ENCODE assay signal across 8 cellular contexts in the genomic region with DNA sequence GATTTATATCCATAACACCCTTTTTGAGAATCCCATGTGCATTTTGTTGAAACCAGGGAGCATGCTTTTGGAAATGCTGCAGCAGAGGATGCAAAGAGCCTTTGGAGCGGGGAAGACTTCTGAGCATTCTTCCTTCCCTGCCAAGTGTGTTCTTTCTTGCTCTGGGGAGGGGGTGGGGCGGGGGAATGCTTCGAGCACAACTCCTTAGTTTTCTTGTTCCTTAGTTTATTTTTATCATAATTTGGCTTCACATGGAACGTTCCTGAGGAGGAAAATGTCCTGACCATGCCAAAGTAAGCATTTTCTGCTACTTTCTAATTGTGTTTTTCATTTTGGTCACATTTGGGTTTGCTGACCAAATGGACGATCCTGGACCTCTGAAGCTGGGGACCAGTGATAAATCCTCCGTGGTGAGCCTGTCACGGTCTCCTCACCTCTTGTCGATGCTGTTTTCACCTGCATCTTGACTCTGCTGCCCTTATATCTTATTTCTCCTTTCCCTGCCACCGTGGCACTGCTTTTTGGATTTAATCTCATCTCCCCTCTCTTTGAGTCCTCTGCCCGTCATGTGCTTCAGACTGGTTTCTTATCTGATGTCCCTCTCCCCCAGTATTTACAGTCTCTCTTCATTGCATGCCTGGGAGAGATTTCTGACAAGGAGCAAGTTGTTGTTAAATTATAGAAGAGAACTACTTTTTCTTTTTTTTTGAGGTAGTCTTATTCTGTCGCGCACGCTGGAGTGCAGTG. TPM values are rescaled to one million over a fixed set of nuclear protein-coding genes. Genes with fewer than 3 reads are reported as not detected.
DNase-seq lines count a peak whose midpoint lies in the region; ATAC-seq and TF ChIP-seq lines count a peak whose summit lies in the region.

No MANE protein-coding gene starts in this region.

- no peak overlapping the region for H2AFZ ChIP-seq in mammary epithelial cell (ENCODE audit: low read depth, low read length)

- DNase-seq in CD4-positive, alpha-beta T cell = no peak
- DNase-seq in LNCaP clone FGC (ENCODE audit: low read depth) = no peak
- DNase-seq in mammary epithelial cell = no peak
- DNase-seq in natural killer cell treated with Interleukin-12 subunit alpha and Interleukin-12 subunit beta and Interleukin-15 and Interleukin-18, amount 100 ng/mL, for 72 hours (ENCODE audit: low spot score) = no peak
- DNase-seq in RKO (ENCODE audit: low spot score) = no peak
- no peak for DNase-seq in stimulated activated CD4-positive, alpha-beta T cell treated with anti-CD3 and anti-CD28 coated beads, Interleukin-15, amount 100 ng/mL, for 24 hours
- DNase-seq in NCI-H1930 (lab: John Stamatoyannopoulos, UW) = no peak
- DNase-seq in left lung = no peak

- dilution Hi-C loops in mammary epithelial cell (cut with HindIII; ENCODE audit: low sequenced_read_pairs) = no loop called here

- no peak overlapping the region for H3K27ac Mint-ChIP-seq in CD4-positive, alpha-beta T cell
- peak overlapping the region in 1 of 2 donors; percentile 93 for H3K27ac Mint-ChIP-seq in natural killer cell treated with Interleukin-12 subunit alpha and Interleukin-12 subunit beta and Interleukin-15 and Interleukin-18, amount 100 ng/mL, for 72 hours

- H3K4me3 ChIP-seq in LNCaP clone FGC (ENCODE audit: low read depth, low read length) (peak overlapping the region; percentile 75), mammary epithelial cell (replicated peaks in 1 of 3; ENCODE audit: insufficient read depth in 1 of 3, low read depth in 2 of 3, low read length in 3 of 3) (no peak overlapping the region), left lung (peak overlapping the region in 1 of 2 donors; percentile 81)

- intact Hi-C loops in CD4-positive, alpha-beta T cell (cut with DNase I, micrococcal nuclease) = loop anchor here in 1 of 2 experiments (10.0 kb wide), 2 partner anchors 287 to 383 kb away; a partner anchor contains a TSS
- intact Hi-C loops in mammary epithelial cell (cut with micrococcal nuclease) = no loop called here
- intact Hi-C loops in left lung (cut with DNase I) = no loop called here

- H3K9me3 Mint-ChIP-seq in CD4-positive, alpha-beta T cell = no peaks in the 10 kb centered on the region
- H3K9me3 Mint-ChIP-seq in natural killer cell treated with Interleukin-12 subunit alpha and Interleukin-12 subunit beta and Interleukin-15 and Interleukin-18, amount 100 ng/mL, for 72 hours = no peaks in the 10 kb centered on the region

- peaks cover 35% of the 10 kb centered on the region for H3K36me3 ChIP-seq in mammary epithelial cell (ENCODE audit: insufficient read depth, low read length)
- peaks cover 0 to 35% of the 10 kb centered on the region in 2 donors for H3K36me3 ChIP-seq in left lung

- H3K4me1 ChIP-seq in mammary epithelial cell (ENCODE audit: insufficient read depth, low read length) (peaks cover 33% of the 10 kb centered on the region), left lung (peaks cover 13 to 55% of the 10 kb centered on the region in 2 donors)

- 84% methylated on average over 9 of the region's 13 CpGs for WGBS in mammary epithelial cell (ENCODE audit: low coverage, missing lambda C conversion rate)

- no peaks in the 10 kb centered on the region for H4K20me1 ChIP-seq in mammary epithelial cell (ENCODE audit: insufficient read depth, low read length)

- CTCF ChIA-PET in CD4-positive, alpha-beta T cell (lab: Charles Lee) = interaction anchor here (1.4 kb wide), 1 partner anchor 22 kb away, joined by 3 read pairs; no protein-coding TSS in a partner anchor
- CTCF ChIA-PET in mammary epithelial cell (lab: Charles Lee; ENCODE audit: low non-redundant PET) = no interaction called here

- H3K4me3 Mint-ChIP-seq in CD4-positive, alpha-beta T cell = peak overlapping the region; percentile 63
- H3K4me3 Mint-ChIP-seq in natural killer cell treated with Interleukin-12 subunit alpha and Interleukin-12 subunit beta and Interleukin-15 and Interleukin-18, amount 100 ng/mL, for 72 hours = peak overlapping the region; percentile 99

- POLR2A ChIA-PET in CD4-positive, alpha-beta T cell (lab: Charles Lee) = no interaction called here

- H3K27me3 ChIP-seq in CD4-positive, alpha-beta T cell (ENCODE audit: control insufficient read depth, insufficient read depth, low read length) = no peaks in the 10 kb centered on the region
- H3K27me3 ChIP-seq in mammary epithelial cell (ENCODE audit: insufficient read depth, low read length) (no peaks in the 10 kb centered on the region), left lung (no peaks in the 10 kb centered on the region)

- peak overlapping the region; percentile 95 for H3K4me2 ChIP-seq in mammary epithelial cell (ENCODE audit: insufficient read depth, low read depth, low read length)

- ATAC-seq in CD4-positive, alpha-beta T cell (ENCODE audit: poor library complexity) = no peak
- no peak for ATAC-seq in natural killer cell treated with Interleukin-12 subunit alpha and Interleukin-12 subunit beta and Interleukin-15 and Interleukin-18, amount 100 ng/mL, for 72 hours
- no peak for ATAC-seq in left lung

- BruUV-seq in mammary epithelial cell (replicated peaks; lab: Mats Ljungman, UMichigan) = no TSS peak

- H3K36me3 Mint-ChIP-seq in CD4-positive, alpha-beta T cell (ENCODE audit: low read depth) = peaks cover 43% of the 10 kb centered on the region
- peaks cover 32% of the 10 kb centered on the region for H3K36me3 Mint-ChIP-seq in natural killer cell treated with Interleukin-12 subunit alpha and Interleukin-12 subunit beta and Interleukin-15 and Interleukin-18, amount 100 ng/mL, for 72 hours

- in situ Hi-C loops in mammary epithelial cell (cut with MboI; ENCODE audit: low sequenced_read_pairs in 2 of 2) = no loop called here

- H3K27me3 Mint-ChIP-seq in CD4-positive, alpha-beta T cell = no peaks in the 10 kb centered on the region
- no peaks in the 10 kb centered on the region for H3K27me3 Mint-ChIP-seq in natural killer cell treated with Interleukin-12 subunit alpha and Interleukin-12 subunit beta and Interleukin-15 and Interleukin-18, amount 100 ng/mL, for 72 hours

- H3K9ac ChIP-seq in mammary epithelial cell (ENCODE audit: insufficient read depth, low read length) = no peak overlapping the region

- TF ChIP-seq CTCF in CD4-positive, alpha-beta T cell (IDR thresholded peaks at IDR 0.05) = no peak
- TF ChIP-seq CTCF in LNCaP clone FGC (IDR thresholded peaks at IDR 0.05; ENCODE audit: control insufficient read depth, extremely low read depth, insufficient read depth) (no peak), mammary epithelial cell (conservative IDR thresholded peaks at IDR 0.05 in 1 of 2, IDR thresholded peaks at IDR 0.05 in 1 of 2; ENCODE audit: extremely low read depth in 1 of 2, insufficient read depth in 1 of 2, low read depth in 1 of 2, low read length in 2 of 2) (no peak), left lung (IDR thresholded peaks at IDR 0.05) (no peak)

- H3K79me2 ChIP-seq in mammary epithelial cell (ENCODE audit: insufficient read depth, low read length) = peaks cover 71% of the 10 kb centered on the region

- H3K9me3 ChIP-seq in CD4-positive, alpha-beta T cell (ENCODE audit: control insufficient read depth, low read length) = no peaks in the 10 kb centered on the region
- H3K9me3 ChIP-seq in mammary epithelial cell (replicated peaks; ENCODE audit: insufficient read depth, low read length) (no peaks in the 10 kb centered on the region), left lung (no peaks in the 10 kb centered on the region)

- H3K27ac ChIP-seq in CD4-positive, alpha-beta T cell (ENCODE audit: low read depth, low read length) = no peak overlapping the region
- no peak overlapping the region for H3K27ac ChIP-seq in mammary epithelial cell (ENCODE audit: insufficient read depth, low read depth, low read length)
- H3K27ac ChIP-seq in left lung = no peak overlapping the region

- peaks cover 14% of the 10 kb centered on the region for H3K4me1 Mint-ChIP-seq in CD4-positive, alpha-beta T cell (ENCODE audit: low read depth)
- H3K4me1 Mint-ChIP-seq in natural killer cell treated with Interleukin-12 subunit alpha and Interleukin-12 subunit beta and Interleukin-15 and Interleukin-18, amount 100 ng/mL, for 72 hours (ENCODE audit: low read depth in 2 of 2) = peaks cover 28 to 29% of the 10 kb centered on the region in 2 donors

RNA-seq across cellular contexts. Expression of a gene that starts 2.4 kb away (rescaled TPM):
- 10 to 100 TPM; 37.1 to 37.4 TPM for total RNA-seq in CD4-positive, alpha-beta T cell
- 10 to 100 TPM; 24.0 to 80.2 TPM for total RNA-seq in mammary epithelial cell
- 54.3 TPM for polyA plus RNA-seq in mammary epithelial cell
- polyA minus RNA-seq in mammary epithelial cell = 90.9 TPM
- total RNA-seq in natural killer cell treated with Interleukin-12 subunit alpha and Interleukin-12 subunit beta and Interleukin-15 and Interleukin-18, amount 100 ng/mL, for 72 hours = 100 to 1,000 TPM in 1 of 2 donors, 10 to 100 TPM in 1; 83.1 to 152 TPM
- total RNA-seq in left lung = 10 to 100 TPM; 20.7 to 39.5 TPM

RNA-seq across cellular contexts. Expression of a gene that starts 39.6 kb away (rescaled TPM):
- under 1 TPM; 0.08 to 0.17 TPM for total RNA-seq in CD4-positive, alpha-beta T cell
- total RNA-seq in mammary epithelial cell (under 1 TPM; 0.12 to 0.17 TPM), left lung (1 to 10 TPM in 1 of 2 donors, under 1 TPM in 1; 0.79 to 4.9 TPM)
- polyA plus RNA-seq in mammary epithelial cell = 0.02 TPM
- polyA minus RNA-seq in mammary epithelial cell = not detected
- under 1 TPM; 0.14 to 0.33 TPM for total RNA-seq in natural killer cell treated with Interleukin-12 subunit alpha and Interleukin-12 subunit beta and Interleukin-15 and Interleukin-18, amount 100 ng/mL, for 72 hours
